ENCODE assay signal across 19 cellular contexts in genomic region chr9:5909999-5910398, GRCh38. TPM values are rescaled to one million over a fixed set of nuclear protein-coding genes. Genes with fewer than 3 reads are reported as not detected.
A peak's percentile ranks its signal among the peaks of the same experiment; 100 is the strongest.
DNase-seq lines count a peak whose midpoint lies in the region; ATAC-seq and TF ChIP-seq lines count a peak whose summit lies in the region.
"Had no signal": no experiment of that assay in that cellular context is flagged by ENCODE, and none has a peak within 500 bp of the region (broad histone marks: within the 10 kb centered on the region; RNA-seq: fewer than 3 reads in every experiment).

No MANE protein-coding gene starts in this region.

- no peaks in the 10 kb centered on the region for H3K9me3 ChIP-seq in GM23248 (ENCODE audit: low read depth)
- H3K9me3 ChIP-seq in IMR-90 (ENCODE audit: control insufficient read depth, insufficient read depth, low read length), result no peaks in the 10 kb centered on the region
- H3K9me3 ChIP-seq: BE2C, Peyer's patch, psoas muscle had no signal

- H2AK9ac ChIP-seq in IMR-90 (replicated peaks; ENCODE audit: low read depth, low read length, poor library complexity), result no peak overlapping the region

- H3K9me3 Mint-ChIP-seq in activated T-helper 2 cell treated with anti-CD3 and anti-CD28 coated beads, Interferon-gamma antibody, Interleukin-2, Interleukin-4, amounts not matched to agents 10 μg/mL and 5 μg/mL and 100 μg/mL, durations not matched to agents 14 hours and 24 hours and 36 hours, result no peaks in the 10 kb centered on the region
- H3K9me3 Mint-ChIP-seq: nephron progenitor cell; stimulated activated memory B cell treated with anti-CD40 and anti-IgM and Interleukin-4, amounts not matched to agents 10 μg/mL and 1 μg/mL and 100 μg/mL, for 72 hours; type B pancreatic cell had no signal

- peak; percentile 27; the same call in 1 of the 2 replicates for ATAC-seq in IMR-90 (ENCODE audit: low read depth)
- no peak for ATAC-seq in GM19395 (IDR thresholded peaks at IDR 0.05; ENCODE audit: unreplicated experiment)
- ATAC-seq in GM19035 (IDR thresholded peaks at IDR 0.05; ENCODE audit: unreplicated experiment), result no peak
- no peak for ATAC-seq in HG02884 (IDR thresholded peaks at IDR 0.05; ENCODE audit: unreplicated experiment)
- ATAC-seq: psoas muscle; stimulated activated memory B cell treated with anti-CD40 and anti-IgM and Interleukin-4, amounts not matched to agents 10 μg/mL and 1 μg/mL and 100 μg/mL, for 72 hours had no signal

- WGBS in GM23248 (ENCODE audit: low coverage in 1 of 2, low lambda C conversion rate in 2 of 2, missing lambda C conversion rate in 2 of 2), 2 experiments, result 36 to 39% methylated on average over 3 of the region's 3 CpGs
- no CpG with 5 or more reads among the region's 3 CpGs for WGBS in IMR-90 (ENCODE audit: extremely low coverage in 2 of 2, insufficient read length in 1 of 2), 2 experiments

- peak; percentile 67 for DNase-seq in GM23248
- DNase-seq in IMR-90, result peak; percentile 50
- DNase-seq in activated T-helper 2 cell treated with anti-CD3 and anti-CD28 coated beads, Interferon-gamma antibody, Interleukin-2, Interleukin-4, amounts not matched to agents 10 μg/mL and 5 μg/mL and 100 μg/mL, durations not matched to agents 14 hours and 24 hours and 36 hours (ENCODE audit: low spot score), result no peak
- peak; percentile 19 for DNase-seq in iris pigment epithelial cell (ENCODE audit: low read depth)
- DNase-seq: activated CD4-positive, alpha-beta T cell treated with anti-CD3 and anti-CD28 coated beads, Interleukin-2, amount 50 U/mL, for 4 hours; BE2C; mesendoderm; NCI-H1436 treated with DMSO at 0.1 percent for 48 hours; NCI-H774; nephron progenitor cell; Peyer's patch; psoas muscle had no signal

- H3K36me3 ChIP-seq in GM23248 (ENCODE audit: low read depth) (0 out of 2 replicates have a peak, but pooled peaks cover 7% of the 10 kb centered on the region), IMR-90 (ENCODE audit: control insufficient read depth, insufficient read depth, low read length) (no peaks in the 10 kb centered on the region)
- H3K36me3 ChIP-seq: BE2C, Peyer's patch had no signal

- H3K4me1 Mint-ChIP-seq in activated T-helper 2 cell treated with anti-CD3 and anti-CD28 coated beads, Interferon-gamma antibody, Interleukin-2, Interleukin-4, amounts not matched to agents 10 μg/mL and 5 μg/mL and 100 μg/mL, durations not matched to agents 14 hours and 24 hours and 36 hours (ENCODE audit: low read depth), result peaks cover 18% of the 10 kb centered on the region
- H3K4me1 Mint-ChIP-seq: nephron progenitor cell; stimulated activated memory B cell treated with anti-CD40 and anti-IgM and Interleukin-4, amounts not matched to agents 10 μg/mL and 1 μg/mL and 100 μg/mL, for 72 hours had no signal

- peaks cover 16% of the 10 kb centered on the region for H3K36me3 Mint-ChIP-seq in activated T-helper 2 cell treated with anti-CD3 and anti-CD28 coated beads, Interferon-gamma antibody, Interleukin-2, Interleukin-4, amounts not matched to agents 10 μg/mL and 5 μg/mL and 100 μg/mL, durations not matched to agents 14 hours and 24 hours and 36 hours (ENCODE audit: low read depth)

- H3K4me1 ChIP-seq in GM23248 (ENCODE audit: insufficient read depth) (peaks cover 11% of the 10 kb centered on the region; the same call in 1 of the 2 replicates), IMR-90 (ENCODE audit: control insufficient read depth, insufficient read depth, low read length) (no peaks in the 10 kb centered on the region; the same call in 1 of the 2 replicates)
- H3K4me1 ChIP-seq: BE2C, Peyer's patch, psoas muscle had no signal

- no peaks in the 10 kb centered on the region for H4K20me1 ChIP-seq in GM23248 (ENCODE audit: insufficient read depth)
- no peaks in the 10 kb centered on the region for H4K20me1 ChIP-seq in IMR-90 (ENCODE audit: insufficient read depth, low read length)

- intact Hi-C loops in IMR-90 (cut with micrococcal nuclease), result loop anchor here (5.0 kb wide), 1 partner anchor 37 kb away; no protein-coding TSS in a partner anchor
- intact Hi-C loops in activated T-helper 2 cell treated with anti-CD3 and anti-CD28 coated beads, Interferon-gamma antibody, Interleukin-2, Interleukin-4, amounts not matched to agents 10 μg/mL and 5 μg/mL and 100 μg/mL, durations not matched to agents 14 hours and 24 hours and 36 hours (cut with micrococcal nuclease), result loop anchor here (2.0 to 5.0 kb wide), 3 partner anchors 23 to 105 kb away; partner anchors contain the start of gene RANBP6

- no peaks in the 10 kb centered on the region for H3K27me3 ChIP-seq in GM23248 (replicated peaks; ENCODE audit: insufficient read depth)
- no peaks in the 10 kb centered on the region for H3K27me3 ChIP-seq in IMR-90 (ENCODE audit: control insufficient read depth, insufficient read depth, low read length)
- H3K27me3 ChIP-seq: BE2C, Peyer's patch had no signal

- no peak overlapping the region for H2BK15ac ChIP-seq in IMR-90 (ENCODE audit: low read depth, low read length)

- dilution Hi-C loops in IMR-90 (cut with HindIII; ENCODE audit: low sequenced_read_pairs, unreplicated experiment), result no loop called here

- in situ Hi-C loops in GM23248 (cut with MboI) (no loop called here), IMR-90 (cut with MboI; ENCODE audit: low sequenced_read_pairs) (no loop called here)

- H3K4me3 ChIP-seq in GM23248, result no peak overlapping the region
- H3K4me3 ChIP-seq in IMR-90 (ENCODE audit: insufficient read depth, low read depth, low read length), result no peak overlapping the region
- H3K4me3 ChIP-seq: Peyer's patch, psoas muscle had no signal

- H3F3A ChIP-seq in GM23248 (ENCODE audit: insufficient read depth), result peaks cover 11% of the 10 kb centered on the region

- POLR2A ChIA-PET in IMR-90 (lab: Charles Lee; ENCODE audit: unreplicated experiment), result no interaction called here

- no peak overlapping the region for H2AK5ac ChIP-seq in IMR-90 (ENCODE audit: low read depth, low read length)

- no peaks in the 10 kb centered on the region for H3K9me2 ChIP-seq in GM23248 (ENCODE audit: insufficient read depth)

- no peak overlapping the region for H4K5ac ChIP-seq in IMR-90 (ENCODE audit: low read depth, low read length)

- no peak overlapping the region for H3K18ac ChIP-seq in IMR-90 (ENCODE audit: low read depth, low read length)

- no peak overlapping the region for H3K4ac ChIP-seq in IMR-90 (ENCODE audit: low read depth, low read length)

- H3K4me2 ChIP-seq in GM23248 (ENCODE audit: unreplicated experiment) (peak overlapping the region; percentile 36), IMR-90 (ENCODE audit: low read depth, low read length) (no peak overlapping the region)

- H2AFZ ChIP-seq in GM23248, result no peak overlapping the region
- no peak overlapping the region for H2AFZ ChIP-seq in IMR-90 (replicated peaks; ENCODE audit: low read length, poor library complexity)

- no peak overlapping the region for H4K8ac ChIP-seq in IMR-90 (ENCODE audit: low read depth in 2 of 2, low read length in 2 of 2)

- peaks cover 4% of the 10 kb centered on the region; the same call in 1 of the 2 replicates for H3K9me1 ChIP-seq in IMR-90 (ENCODE audit: insufficient read depth, low read length)

- no peak overlapping the region for H4K91ac ChIP-seq in IMR-90 (ENCODE audit: insufficient read depth, low read depth, low read length)

- no peak overlapping the region for H2BK5ac ChIP-seq in IMR-90 (ENCODE audit: low read depth, low read length, poor library complexity, severe bottlenecking)

- H3K79me1 ChIP-seq in IMR-90 (ENCODE audit: low read depth in 1 of 2, low read length in 2 of 2), result no peaks in the 10 kb centered on the region

- no peaks in the 10 kb centered on the region for H3K27me3 Mint-ChIP-seq in activated T-helper 2 cell treated with anti-CD3 and anti-CD28 coated beads, Interferon-gamma antibody, Interleukin-2, Interleukin-4, amounts not matched to agents 10 μg/mL and 5 μg/mL and 100 μg/mL, durations not matched to agents 14 hours and 24 hours and 36 hours (ENCODE audit: low read depth)
- H3K27me3 Mint-ChIP-seq: stimulated activated memory B cell treated with anti-CD40 and anti-IgM and Interleukin-4, amounts not matched to agents 10 μg/mL and 1 μg/mL and 100 μg/mL, for 72 hours; type B pancreatic cell had no signal

- no peak overlapping the region for H3K14ac ChIP-seq in IMR-90 (replicated peaks; ENCODE audit: low read depth, low read length)

- no peak for TF ChIP-seq POLR2A in IMR-90 (IDR thresholded peaks at IDR 0.05; ENCODE audit: low read depth, low read length)

- CTCF ChIA-PET in IMR-90 (lab: Yijun Ruan, JAX), result no interaction called here

- H3K27ac Mint-ChIP-seq in activated T-helper 2 cell treated with anti-CD3 and anti-CD28 coated beads, Interferon-gamma antibody, Interleukin-2, Interleukin-4, amounts not matched to agents 10 μg/mL and 5 μg/mL and 100 μg/mL, durations not matched to agents 14 hours and 24 hours and 36 hours, result peak overlapping the region; percentile 59
- H3K27ac Mint-ChIP-seq: stimulated activated memory B cell treated with anti-CD40 and anti-IgM and Interleukin-4, amounts not matched to agents 10 μg/mL and 1 μg/mL and 100 μg/mL, for 72 hours; type B pancreatic cell had no signal

- no peak overlapping the region for H3K23ac ChIP-seq in IMR-90 (ENCODE audit: low read depth, low read length)

- H3K9ac ChIP-seq in GM23248 (no peak overlapping the region), IMR-90 (ENCODE audit: low read depth, low read length) (no peak overlapping the region)

- TF ChIP-seq RAD21 in IMR-90 (IDR thresholded peaks at IDR 0.05; ENCODE audit: low read length), result no peak

- H2BK120ac ChIP-seq in IMR-90 (ENCODE audit: low read depth, low read length), result no peak overlapping the region

- H3K79me2 ChIP-seq in GM23248 (ENCODE audit: insufficient read depth), result no peaks in the 10 kb centered on the region

- no peak overlapping the region for H3K4me3 Mint-ChIP-seq in activated T-helper 2 cell treated with anti-CD3 and anti-CD28 coated beads, Interferon-gamma antibody, Interleukin-2, Interleukin-4, amounts not matched to agents 10 μg/mL and 5 μg/mL and 100 μg/mL, durations not matched to agents 14 hours and 24 hours and 36 hours (ENCODE audit: low read depth)
- H3K4me3 Mint-ChIP-seq: nephron progenitor cell; stimulated activated memory B cell treated with anti-CD40 and anti-IgM and Interleukin-4, amounts not matched to agents 10 μg/mL and 1 μg/mL and 100 μg/mL, for 72 hours; type B pancreatic cell had no signal

- no peak overlapping the region for H3K56ac ChIP-seq in IMR-90 (ENCODE audit: extremely low read depth, insufficient read depth, low read length)

- TF ChIP-seq CTCF in IMR-90 (conservative IDR thresholded peaks at IDR 0.05; ENCODE audit: low read depth, low read length), result no peak

- no peak overlapping the region for H2BK20ac ChIP-seq in IMR-90 (ENCODE audit: low read depth, low read length)

- H3K27ac ChIP-seq in GM23248 (no peak overlapping the region), IMR-90 (ENCODE audit: insufficient read depth, low read length) (no peak overlapping the region)
- H3K27ac ChIP-seq: Peyer's patch, psoas muscle had no signal

- BruUV-seq in IMR-90 (replicated peaks; lab: Mats Ljungman, UMichigan), result no TSS peak

RNA-seq across cellular contexts. Expression of gene MLANA, which starts 19.3 kb away (rescaled TPM):
- not detected in 2 replicates for total RNA-seq in GM23248 (2014; rRNA removed; shearing (Covaris generic))
- 0.24 TPM in 2 replicates for polyA plus RNA-seq in GM23248 (2016; fragmentation: Nextera tagmentation; extraction: Ambion mirVana)
- not detected in 2 replicates for total RNA-seq in IMR-90 (2012; rRNA removed)
- polyA plus RNA-seq in IMR-90 (2012; rRNA removed), result not detected in 2 replicates
- not detected in 2 replicates for polyA plus RNA-seq in IMR-90 (2012; cell fraction: cytosol; rRNA removed)
- polyA plus RNA-seq in IMR-90 (2012; cell fraction: nucleus; rRNA removed; ENCODE audit: low replicate concordance), result not detected in 2 replicates
- not detected in 2 replicates for total RNA-seq in activated T-helper 2 cell treated with anti-CD3 and anti-CD28 coated beads, Interferon-gamma antibody, Interleukin-2, Interleukin-4, amounts not matched to agents 10 μg/mL and 5 μg/mL and 100 μg/mL, durations not matched to agents 14 hours and 24 hours and 36 hours
- total RNA-seq: dermis microvascular lymphatic vessel endothelial cell, H1, Peyer's patch, psoas muscle had no signal
- polyA plus RNA-seq: H1 had no signal
